Comparison of ENCODE assay signal across 27 cellular contexts in genomic region chr4:42310343-42310742, GRCh38.
"Had no signal": no experiment of that assay in that cellular context is flagged by ENCODE, and none has a peak within 500 bp of the region (broad histone marks: within the 10 kb centered on the region; RNA-seq: fewer than 3 reads in every experiment).

No MANE protein-coding gene starts in this region.

- H3K27ac Mint-ChIP-seq: nephron progenitor cell, type B pancreatic cell had no signal

- H3K36me3 Mint-ChIP-seq: naive thymus-derived CD8-positive, alpha-beta T cell; type B pancreatic cell had no signal

- H3K36me3 ChIP-seq: esophagus squamous epithelium, prostate gland, right atrium auricular region, stomach, tibial artery had no signal

- H3K27ac ChIP-seq: coronary artery, esophagus squamous epithelium, prostate gland, right atrium auricular region, stomach, testis, tibial artery had no signal

- H3K4me3 Mint-ChIP-seq: naive thymus-derived CD8-positive, alpha-beta T cell; nephron progenitor cell; type B pancreatic cell had no signal

- H3K4me3 ChIP-seq: coronary artery, esophagus squamous epithelium, lung, prostate gland, right atrium auricular region, smooth muscle cell, stomach, testis, tibial artery had no signal

- H3K27me3 ChIP-seq: esophagus squamous epithelium, right atrium auricular region, testis had no signal

- DNase-seq: dermis blood vessel endothelial cell; effector memory CD4-positive, alpha-beta T cell; esophagus squamous epithelium; foreskin melanocyte; hypothalamus; kidney; mesenchymal stem cell; midbrain; naive thymus-derived CD8-positive, alpha-beta T cell; nephron progenitor cell; nucleus accumbens; stimulated activated CD4-positive, alpha-beta T cell treated with anti-CD3 and anti-CD28 coated beads, Interleukin-12 subunit alpha, Interleukin-12 subunit beta, amount 100 ng/mL, for 4 hours; stimulated activated CD4-positive, alpha-beta T cell treated with anti-CD3 and anti-CD28 coated beads, Interleukin-1b, Interleukin-23, amount 100 ng/mL, for 48 hours; stimulated activated CD4-positive, alpha-beta T cell treated with anti-CD3 and anti-CD28 coated beads, Interleukin-4, amount 100 ng/mL, for 1 hour; stimulated activated CD8-positive, alpha-beta memory T cell treated with anti-CD3 and anti-CD28 coated beads, Interleukin-4, amount 100 ng/mL, for 48 hours; stimulated activated naive CD4-positive, alpha-beta T cell treated with Interleukin-2 at 50 U/mL for 16 hours; stomach; testis; tibial artery had no signal

- H3K9me3 ChIP-seq: prostate gland, right atrium auricular region, testis, tibial artery had no signal

- H3K4me1 ChIP-seq: esophagus squamous epithelium, prostate gland had no signal

- H3K4me2 ChIP-seq: smooth muscle cell had no signal

- ATAC-seq: left lobe of liver; naive thymus-derived CD8-positive, alpha-beta T cell; sciatic nerve had no signal

- H3K4me1 Mint-ChIP-seq: naive thymus-derived CD8-positive, alpha-beta T cell had no signal
